1 cellular context compared by ENCODE assay signal in the genomic region with DNA sequence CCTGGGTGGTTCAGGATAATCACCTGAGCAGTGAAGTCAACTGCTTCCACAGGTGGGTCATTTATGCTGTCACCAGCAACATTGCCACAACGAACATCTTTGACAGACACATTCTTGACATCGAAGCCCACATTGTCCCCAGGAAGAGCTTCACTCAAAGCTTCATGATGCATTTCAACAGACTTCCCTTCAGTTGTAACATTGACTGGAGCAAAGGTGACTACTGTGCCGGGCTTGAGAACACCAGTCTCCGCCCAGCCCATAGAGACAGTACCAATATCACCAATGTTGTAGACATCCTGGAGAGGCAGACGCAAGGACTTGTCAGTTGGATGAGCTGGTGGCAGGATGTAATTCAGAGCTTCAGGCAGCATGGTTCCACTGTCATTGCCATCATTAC.
TF ChIP-seq lines count a peak whose summit lies in the region.

No MANE protein-coding gene starts in this region.

TF ChIP-seq in K562, 482 proteins besides CTCF, POLR2A, EP300 and RAD21:
- TF ChIP-seq, protein P1, sequence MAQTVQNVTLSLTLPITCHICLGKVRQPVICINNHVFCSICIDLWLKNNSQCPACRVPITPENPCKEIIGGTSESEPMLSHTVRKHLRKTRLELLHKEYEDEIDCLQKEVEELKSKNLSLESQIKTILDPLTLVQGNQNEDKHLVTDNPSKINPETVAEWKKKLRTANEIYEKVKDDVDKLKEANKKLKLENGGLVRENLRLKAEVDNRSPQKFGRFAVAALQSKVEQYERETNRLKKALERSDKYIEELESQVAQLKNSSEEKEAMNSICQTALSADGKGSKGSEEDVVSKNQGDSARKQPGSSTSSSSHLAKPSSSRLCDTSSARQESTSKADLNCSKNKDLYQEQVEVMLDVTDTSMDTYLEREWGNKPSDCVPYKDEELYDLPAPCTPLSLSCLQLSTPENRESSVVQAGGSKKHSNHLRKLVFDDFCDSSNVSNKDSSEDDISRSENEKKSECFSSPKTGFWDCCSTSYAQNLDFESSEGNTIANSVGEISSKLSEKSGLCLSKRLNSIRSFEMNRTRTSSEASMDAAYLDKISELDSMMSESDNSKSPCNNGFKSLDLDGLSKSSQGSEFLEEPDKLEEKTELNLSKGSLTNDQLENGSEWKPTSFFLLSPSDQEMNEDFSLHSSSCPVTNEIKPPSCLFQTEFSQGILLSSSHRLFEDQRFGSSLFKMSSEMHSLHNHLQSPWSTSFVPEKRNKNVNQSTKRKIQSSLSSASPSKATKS (CRISPR knock-in tag; IDR thresholded peaks at IDR 0.05) = no peak
- TF ChIP-seq ZNF408 (CRISPR knock-in tag; IDR thresholded peaks at IDR 0.05; ENCODE audit: low read depth) (no peak), CHD1 (IDR thresholded peaks at IDR 0.05; ENCODE audit: low read length) (no peak), POLR3G (IDR thresholded peaks at IDR 0.05; ENCODE audit: extremely low read depth, insufficient read length, insufficient replicate concordance) (no peak), BMI1 (IDR thresholded peaks at IDR 0.05; ENCODE audit: low read length) (no peak), KLF13 (tag; IDR thresholded peaks at IDR 0.05; ENCODE audit: borderline replicate concordance, low read depth) (no peak), MTF1 (CRISPR knock-in tag; IDR thresholded peaks at IDR 0.05; ENCODE audit: borderline replicate concordance) (no peak), NCOA4 (IDR thresholded peaks at IDR 0.05; ENCODE audit: partially characterized antibody) (no peak), ZNF274 (IDR thresholded peaks at IDR 0.05; ENCODE audit: borderline replicate concordance, low read depth, low read length) (no peak), ETV5 (CRISPR knock-in tag; IDR thresholded peaks at IDR 0.05; ENCODE audit: low read depth) (no peak)
